Comparison of ENCODE assay signal across 10 cellular contexts in the genomic region with DNA sequence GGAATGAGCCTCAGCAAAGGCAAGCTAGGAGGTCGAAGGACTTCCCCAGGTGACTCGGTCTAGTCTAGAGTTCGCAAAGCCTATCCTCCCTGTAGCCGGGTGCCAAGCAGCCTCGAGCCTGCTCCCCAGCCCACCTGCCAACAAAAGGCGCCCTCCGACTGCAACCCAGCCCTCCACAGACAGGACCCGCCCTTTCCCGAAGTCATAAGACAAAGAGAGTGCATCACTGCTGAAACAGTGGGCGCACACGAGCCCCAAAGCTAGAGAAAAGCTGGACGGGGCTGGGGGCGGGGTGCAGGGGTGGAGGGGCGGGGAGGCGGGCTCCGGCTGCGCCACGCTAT. TPM values are rescaled to one million over a fixed set of nuclear protein-coding genes. Genes with fewer than 3 reads are reported as not detected.
DNase-seq lines count a peak whose midpoint lies in the region; ATAC-seq and TF ChIP-seq lines count a peak whose summit lies in the region.
"Had no signal": no experiment of that assay in that cellular context is flagged by ENCODE, and none has a peak within 500 bp of the region (broad histone marks: within the 10 kb centered on the region; RNA-seq: fewer than 3 reads in every experiment).

No MANE protein-coding gene starts in this region.

- WGBS in hepatocyte (ENCODE audit: low lambda C conversion rate, missing lambda C conversion rate) = 6% methylated on average over 7 of the region's 18 CpGs
- 12 to 18% (median 13%) methylated on average over 13 to 18 of the region's 18 CpGs for WGBS in psoas muscle, 3 donors

- intact Hi-C loops in psoas muscle (cut with DNase I) = loop anchor here in 1 of 2 donors (10.0 kb wide), 1 partner anchor 99 kb away; no protein-coding TSS in a partner anchor

- peak overlapping the region; percentile 96 for H3K4me3 ChIP-seq in AG10803 (ENCODE audit: low read length)
- H3K4me3 ChIP-seq in WI38 (ENCODE audit: low read depth, low read length) = peak overlapping the region; percentile 98
- H3K4me3 ChIP-seq in hepatocyte = peak overlapping the region; percentile 8
- peak overlapping the region; percentile 56 for H3K4me3 ChIP-seq in psoas muscle

- ATAC-seq in psoas muscle (peak in 2 of 4 donors; percentile 13 to 16), GM19351 (IDR thresholded peaks at IDR 0.05; ENCODE audit: unreplicated experiment) (no peak), foreskin keratinocyte (no peak)

- peaks cover 23% of the 10 kb centered on the region for H3K4me1 ChIP-seq in hepatocyte (ENCODE audit: insufficient read depth)
- no peaks in the 10 kb centered on the region for H3K4me1 ChIP-seq in psoas muscle
- H3K4me1 ChIP-seq in foreskin keratinocyte = peaks cover 8% of the 10 kb centered on the region
- H3K4me1 ChIP-seq: pancreas had no signal

- H3K4me2 ChIP-seq in hepatocyte = peak overlapping the region; percentile 77

- H4K20me1 ChIP-seq in hepatocyte (ENCODE audit: insufficient read depth, poor library complexity, severe bottlenecking) = peaks cover 18% of the 10 kb centered on the region

- no peaks in the 10 kb centered on the region for H3K9me3 ChIP-seq in hepatocyte (ENCODE audit: low read depth)
- H3K9me3 ChIP-seq in psoas muscle = no peaks in the 10 kb centered on the region
- H3K9me3 ChIP-seq: pancreas had no signal

- no peaks in the 10 kb centered on the region for H3K9me2 ChIP-seq in hepatocyte (replicated peaks; ENCODE audit: insufficient read depth)

- TF ChIP-seq CTCF in AG10803 (conservative IDR thresholded peaks at IDR 0.05; ENCODE audit: low read length) (no peak), WI38 (IDR thresholded peaks at IDR 0.05; ENCODE audit: low read depth, low read length) (no peak), hepatocyte (IDR thresholded peaks at IDR 0.05; ENCODE audit: poor library complexity) (no peak), psoas muscle (IDR thresholded peaks at IDR 0.05) (no peak), foreskin keratinocyte (conservative IDR thresholded peaks at IDR 0.05) (no peak)

- DNase-seq in AG10803 (ENCODE audit: low read depth) (peak; percentile 86), hepatocyte (ENCODE audit: low spot score) (peak; percentile 74), psoas muscle (peak; percentile 27 to 58), NCI-H82 (lab: John Stamatoyannopoulos, UW) (no peak), foreskin keratinocyte (no peak)
- DNase-seq in stimulated activated naive CD4-positive, alpha-beta T cell (lab: John Stamatoyannopoulos, UW) = no peak

- no peak overlapping the region for H2AFZ ChIP-seq in hepatocyte

- peak overlapping the region; percentile 97 for H3K27ac ChIP-seq in hepatocyte
- H3K27ac ChIP-seq in psoas muscle = peak overlapping the region; percentile 60
- H3K27ac ChIP-seq in foreskin keratinocyte = no peak overlapping the region

- H3K36me3 ChIP-seq in hepatocyte (replicated peaks; ENCODE audit: insufficient read depth, low read depth) (no peaks in the 10 kb centered on the region), psoas muscle (ENCODE audit: insufficient read depth in 1 of 2, low read depth in 1 of 2) (no peaks in the 10 kb centered on the region)
- H3K36me3 ChIP-seq: pancreas had no signal

- H3K27me3 ChIP-seq in hepatocyte = no peaks in the 10 kb centered on the region
- peaks cover 0 to 10% (median 8%) of the 10 kb centered on the region in 3 donors for H3K27me3 ChIP-seq in psoas muscle (ENCODE audit: insufficient read depth in 3 of 3, low read length in 2 of 3)
- no peaks in the 10 kb centered on the region for H3K27me3 ChIP-seq in foreskin keratinocyte

- peaks cover 40% of the 10 kb centered on the region for H3K79me2 ChIP-seq in hepatocyte

RNA-seq across cellular contexts. Expression of gene COL1A2, which starts 0.7 kb away (rescaled TPM):
- total RNA-seq in hepatocyte = 1,011 and 1,836 TPM in 2 replicates
- polyA plus RNA-seq in hepatocyte = 2,013 and 2,200 TPM in 2 replicates
- total RNA-seq in psoas muscle = 10 to 100 TPM; 24.5 to 85.0 (median 36.3) TPM
- polyA plus RNA-seq in psoas muscle = 10 to 100 TPM; 10.8 to 21.0 (median 14.2) TPM
- total RNA-seq in foreskin keratinocyte = 0.60 and 1.8 TPM in 2 replicates
- polyA plus RNA-seq in foreskin keratinocyte = 0.37 and 1.4 TPM in 2 replicates
- total RNA-seq: MCF 10A had no signal

Comparison
In these comparisons a context has a peak if more than half of its experiments do, and no peak if none do; other contexts are left out.
1. DNase-seq: peak in AG10803 (single experiment), hepatocyte (single experiment) and psoas muscle (2 of 2); none in stimulated activated naive CD4-positive, alpha-beta T cell (0 of 6), NCI-H82 (single experiment) and foreskin keratinocyte (0 of 2).
2. H3K4me3 ChIP-seq: peak in every context shown above with its lines; median percentile 98 in WI38; 96 in AG10803; 56 in psoas muscle; 8 in hepatocyte.
3. RNA of gene COL1A2, which starts 0.7 kb away (total RNA-seq): 1,011 to 1,836 TPM in hepatocyte; 24.5 to 85.0 TPM in psoas muscle and 0.60 to 1.8 TPM in foreskin keratinocyte; every median in the first group is over 10 times any median in the second.